In the genomic region with DNA sequence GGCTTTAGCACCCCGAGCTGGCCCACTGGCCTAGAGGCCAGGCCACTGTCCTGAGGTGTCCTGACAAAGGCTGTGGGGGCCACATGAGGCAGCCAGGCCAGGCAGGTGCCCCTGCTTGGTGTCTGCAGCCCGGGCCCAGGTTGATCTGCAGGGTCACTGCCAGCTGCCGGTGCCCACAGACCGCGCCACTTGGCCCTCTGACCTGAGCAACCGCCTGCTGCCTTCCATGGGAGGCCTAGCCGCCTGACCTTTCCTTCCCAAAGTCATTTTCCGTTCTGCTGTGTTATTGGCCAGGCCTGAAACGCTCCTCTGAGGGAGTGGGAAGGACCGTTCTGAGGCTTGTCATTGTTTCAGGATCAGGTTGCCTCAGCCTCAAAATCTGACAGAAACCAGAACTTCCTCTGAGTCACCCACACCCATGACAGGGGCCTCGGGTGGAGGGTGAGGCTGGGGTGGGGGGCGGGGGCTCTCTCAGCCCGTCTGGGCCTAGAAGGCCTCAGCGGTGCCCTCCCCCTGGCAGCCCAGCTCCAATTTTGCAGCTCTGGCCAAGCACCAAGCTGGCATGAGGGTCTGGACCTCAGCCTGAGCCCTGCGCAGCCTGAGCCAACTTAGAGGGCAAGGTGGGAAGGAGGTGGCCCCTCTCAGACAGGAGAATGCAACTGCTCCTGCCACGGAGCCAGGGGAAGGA, we compare ENCODE assay signal across 8 cellular contexts.
DNase-seq lines count a peak whose midpoint lies in the region; ATAC-seq lines count a peak whose summit lies in the region.

No MANE protein-coding gene starts in this region.

- DNase-seq in GM19238 (ENCODE audit: insufficient read length, low spot score) (peak; percentile 46), H7 (no peak), retina (no peak)
- peak; percentile 34 to 66 for DNase-seq in activated CD4-positive, alpha-beta T cell treated with anti-CD3 and anti-CD28 coated beads, Interleukin-2, amount 50 U/mL, for 24 hours (ENCODE audit: low read depth in 1 of 2, low spot score in 1 of 2)
- DNase-seq in effector CD8-positive, alpha-beta T cell (lab: John Stamatoyannopoulos, UW) = peak; percentile 7
- DNase-seq in natural killer cell treated with Interleukin-12 subunit alpha and Interleukin-12 subunit beta and Interleukin-15 and Interleukin-18, amount 100 ng/mL, for 72 hours (ENCODE audit: low spot score) = no peak

- peaks cover 3 to 5% of the 10 kb centered on the region in 2 donors for H3K27me3 Mint-ChIP-seq in natural killer cell treated with Interleukin-12 subunit alpha and Interleukin-12 subunit beta and Interleukin-15 and Interleukin-18, amount 100 ng/mL, for 72 hours

- H3K36me3 ChIP-seq in H7 (replicated peaks; ENCODE audit: control insufficient read depth, insufficient read depth, low read length) = no peaks in the 10 kb centered on the region

- H3K27ac ChIP-seq in temporal lobe (ENCODE audit: low read depth, low read length) = peak overlapping the region; percentile 15

- peaks cover 5 to 6% of the 10 kb centered on the region in 2 donors for H3K4me1 Mint-ChIP-seq in natural killer cell treated with Interleukin-12 subunit alpha and Interleukin-12 subunit beta and Interleukin-15 and Interleukin-18, amount 100 ng/mL, for 72 hours (ENCODE audit: low read depth in 2 of 2)

- peak overlapping the region; percentile 24 for H3K4me3 Mint-ChIP-seq in natural killer cell treated with Interleukin-12 subunit alpha and Interleukin-12 subunit beta and Interleukin-15 and Interleukin-18, amount 100 ng/mL, for 72 hours

- peak; percentile 84 for ATAC-seq in HG03460 (IDR thresholded peaks at IDR 0.05; ENCODE audit: unreplicated experiment)
- ATAC-seq in natural killer cell treated with Interleukin-12 subunit alpha and Interleukin-12 subunit beta and Interleukin-15 and Interleukin-18, amount 100 ng/mL, for 72 hours = peak; percentile 84 to 85

- no peak overlapping the region for H3K4me3 ChIP-seq in H7 (ENCODE audit: insufficient read depth, low read depth, low read length)

- no peaks in the 10 kb centered on the region for H3K27me3 ChIP-seq in H7 (ENCODE audit: control insufficient read depth, insufficient read depth, low read length)

- no peaks in the 10 kb centered on the region for H3K36me3 Mint-ChIP-seq in natural killer cell treated with Interleukin-12 subunit alpha and Interleukin-12 subunit beta and Interleukin-15 and Interleukin-18, amount 100 ng/mL, for 72 hours

- no peaks in the 10 kb centered on the region for H3K9me3 Mint-ChIP-seq in natural killer cell treated with Interleukin-12 subunit alpha and Interleukin-12 subunit beta and Interleukin-15 and Interleukin-18, amount 100 ng/mL, for 72 hours

- peak overlapping the region; percentile 56 to 81 for H3K27ac Mint-ChIP-seq in natural killer cell treated with Interleukin-12 subunit alpha and Interleukin-12 subunit beta and Interleukin-15 and Interleukin-18, amount 100 ng/mL, for 72 hours

Comparison
In these comparisons a context has a peak if more than half of its experiments do, and no peak if none do; other contexts are left out.
1. DNase-seq: peak in GM19238 (single experiment), activated CD4-positive, alpha-beta T cell treated with anti-CD3 and anti-CD28 coated beads, Interleukin-2, amount 50 U/mL, for 24 hours (2 of 2) and effector CD8-positive, alpha-beta T cell (single experiment); none in natural killer cell treated with Interleukin-12 subunit alpha and Interleukin-12 subunit beta and Interleukin-15 and Interleukin-18, amount 100 ng/mL, for 72 hours (single experiment), H7 (single experiment) and retina (single experiment).